In the genomic region with DNA sequence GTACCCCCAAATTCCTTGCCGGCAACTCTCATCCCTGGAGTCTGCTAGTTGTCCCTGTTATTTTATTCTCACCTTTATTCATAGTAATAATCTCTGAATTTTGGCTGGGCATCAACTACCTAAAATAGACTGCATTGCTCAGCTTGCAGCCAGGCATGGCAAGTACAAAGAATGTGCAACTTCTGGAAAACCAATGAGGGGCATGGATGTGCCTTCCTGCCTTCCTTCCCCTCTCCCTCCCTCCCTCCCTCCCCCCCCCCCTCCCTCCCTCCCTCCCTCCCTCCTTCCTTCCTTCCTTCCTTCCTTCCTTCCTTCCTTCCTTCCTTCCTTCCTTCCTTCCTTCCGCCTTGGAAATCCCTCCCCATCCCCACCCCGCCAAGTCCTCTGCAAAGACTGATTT, we compare ENCODE assay signal across 8 cellular contexts.
"Had no signal": no experiment of that assay in that cellular context is flagged by ENCODE, and none has a peak within 500 bp of the region (broad histone marks: within the 10 kb centered on the region; RNA-seq: fewer than 3 reads in every experiment).

No MANE protein-coding gene starts in this region.

- DNase-seq: GDM1, GF-D8 had no signal

- FAIRE-seq: G401.6, GM12878, GM12891, GM12892, GM18507, GM19239 had no signal

- H3K4me3 ChIP-seq: GM12878 had no signal

- ATAC-seq: GM12878 had no signal
